In the genomic region with DNA sequence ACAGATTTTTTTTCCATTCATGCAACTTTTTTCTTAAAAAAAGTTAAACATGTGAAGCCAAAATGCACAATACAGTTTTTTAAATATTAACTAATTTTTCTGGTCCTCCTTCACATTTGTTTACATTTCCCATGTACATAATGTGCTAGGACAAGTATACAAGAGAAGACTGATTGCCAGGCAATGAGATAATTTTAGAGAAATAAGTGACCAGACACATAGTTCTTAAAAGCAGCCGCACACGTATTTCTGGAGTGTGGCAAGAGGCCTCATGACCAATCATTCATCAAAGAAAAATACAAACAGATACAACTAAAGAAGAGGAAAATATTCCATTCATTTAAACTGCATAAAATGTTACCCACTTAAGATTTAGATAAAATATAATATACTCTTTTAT, we compare ENCODE assay signal across 13 cellular contexts. TPM values are rescaled to one million over a fixed set of nuclear protein-coding genes. Genes with fewer than 3 reads are reported as not detected.
"Had no signal": no experiment of that assay in that cellular context is flagged by ENCODE, and none has a peak within 500 bp of the region (broad histone marks: within the 10 kb centered on the region; RNA-seq: fewer than 3 reads in every experiment).

No MANE protein-coding gene starts in this region.

RNA-seq across cellular contexts. Expression of gene TBC1D28, which starts 22.1 kb away (rescaled TPM):
- total RNA-seq: activated B cell treated with CpG ODN at 0.5 μM for 24 hours; activated CD4-positive, alpha-beta memory T cell treated with anti-CD3 and anti-CD28 coated beads for 36 hours; activated CD4-positive, alpha-beta memory T cell treated with anti-CD3 and anti-CD28 coated beads, Interleukin-2, amount 10 ng/mL, durations not matched to agents 7 days and 5 days; activated CD4-positive, alpha-beta T cell treated with anti-CD3 and anti-CD28 coated beads for 36 hours; activated CD4-positive, alpha-beta T cell treated with anti-CD3 and anti-CD28 coated beads, Interleukin-2, amount 10 ng/mL, durations not matched to agents 24 days and 14 days; activated CD4-positive, alpha-beta T cell treated with anti-CD3 and anti-CD28 coated beads, Interleukin-2, amount 10 ng/mL, durations not matched to agents 7 days and 5 days; activated CD8-positive, alpha-beta memory T cell treated with anti-CD3 and anti-CD28 coated beads for 36 hours; activated CD8-positive, alpha-beta memory T cell treated with anti-CD3 and anti-CD28 coated beads, Interleukin-2, amount 10 ng/mL, durations not matched to agents 7 days and 5 days; activated CD8-positive, alpha-beta T cell treated with anti-CD3 and anti-CD28 coated beads for 36 hours; activated CD8-positive, alpha-beta T cell treated with anti-CD3 and anti-CD28 coated beads, Interleukin-2, amount 10 ng/mL, durations not matched to agents 7 days and 5 days; T-helper 1 cell treated with Interleukin-12 subunit alpha and Interleukin-12 subunit beta and Interleukin-4 antibody, amounts not matched to agents 30 ng/mL and 1 ng/mL, for 36 hours; T-helper 17 cell; T-helper 2 cell treated with Interferon-gamma antibody and Interleukin-4, amounts not matched to agents 100 ng/mL and 5 ng/mL, for 36 hours had no signal
